ENCODE assay signal across 13 cellular contexts in genomic region chr12:75720807-75721206, GRCh38.
DNase-seq lines count a peak whose midpoint lies in the region; TF ChIP-seq lines count a peak whose summit lies in the region.
"Had no signal": no experiment of that assay in that cellular context is flagged by ENCODE, and none has a peak within 500 bp of the region (broad histone marks: within the 10 kb centered on the region; RNA-seq: fewer than 3 reads in every experiment).

No MANE protein-coding gene starts in this region.

- peak overlapping the region; percentile 0; the same call in 1 of the 2 replicates for H2AFZ ChIP-seq in Karpas-422 (ENCODE audit: low read length)
- peak overlapping the region; percentile 26 for H2AFZ ChIP-seq in parathyroid adenoma

- H3K27me3 ChIP-seq in Karpas-422 (ENCODE audit: low read length) = no peaks in the 10 kb centered on the region
- no peaks in the 10 kb centered on the region for H3K27me3 ChIP-seq in parathyroid adenoma (ENCODE audit: control insufficient read depth, insufficient read depth, low read length)
- H3K27me3 ChIP-seq in adrenal gland = no peaks in the 10 kb centered on the region
- H3K27me3 ChIP-seq: cardiac muscle cell had no signal

- H3K36me3 Mint-ChIP-seq in activated naive CD4-positive, alpha-beta T cell treated with anti-CD3 and anti-CD28 coated beads for 36 hours (ENCODE audit: low read depth) = no peaks in the 10 kb centered on the region
- H3K36me3 Mint-ChIP-seq: T-cell had no signal

- no peaks in the 10 kb centered on the region for H4K20me1 ChIP-seq in Karpas-422 (ENCODE audit: insufficient read depth, low read depth, low read length)

- peak overlapping the region; percentile 45 for H3K4me2 ChIP-seq in Karpas-422 (ENCODE audit: low read depth, low read length, poor library complexity, severe bottlenecking)
- peak overlapping the region; percentile 53 for H3K4me2 ChIP-seq in parathyroid adenoma (ENCODE audit: low read length)

- H3K27me3 Mint-ChIP-seq in activated naive CD4-positive, alpha-beta T cell treated with anti-CD3 and anti-CD28 coated beads for 36 hours (ENCODE audit: low read depth) = peaks cover 2% of the 10 kb centered on the region

- H3K36me3 ChIP-seq in Karpas-422 (ENCODE audit: insufficient read depth, low read length) (no peaks in the 10 kb centered on the region), parathyroid adenoma (ENCODE audit: control insufficient read depth, insufficient read depth, low read length) (no peaks in the 10 kb centered on the region), adrenal gland (replicated peaks in 1 of 2) (no peaks in the 10 kb centered on the region)
- H3K36me3 ChIP-seq: cardiac muscle cell had no signal

- CTCF ChIA-PET in activated naive CD4-positive, alpha-beta T cell treated with anti-CD3 and anti-CD28 coated beads for 36 hours (lab: Charles Lee) = interaction anchor here (1.0 kb wide), 1 partner anchor 193 kb away, joined by 3 read pairs; no protein-coding TSS in a partner anchor

- H3K4me3 ChIP-seq in Karpas-422 (ENCODE audit: low read length) = no peak overlapping the region
- H3K4me3 ChIP-seq in parathyroid adenoma (ENCODE audit: low read depth, low read length) = peak overlapping the region; percentile 36
- no peak overlapping the region for H3K4me3 ChIP-seq in adrenal gland
- H3K4me3 ChIP-seq: cardiac muscle cell, lung had no signal

- H3K9me3 ChIP-seq in Karpas-422 (ENCODE audit: low read length) (no peaks in the 10 kb centered on the region), parathyroid adenoma (ENCODE audit: control insufficient read depth, low read length) (no peaks in the 10 kb centered on the region), adrenal gland (replicated peaks in 1 of 3) (no peaks in the 10 kb centered on the region)

- H3K27ac ChIP-seq in Karpas-422 (ENCODE audit: low read length) = no peak overlapping the region; the same call in 1 of the 2 replicates
- peak overlapping the region; percentile 51 for H3K27ac ChIP-seq in cingulate gyrus (ENCODE audit: low read depth, low read length)
- H3K27ac ChIP-seq in parathyroid adenoma = peak overlapping the region; percentile 34
- no peak overlapping the region for H3K27ac ChIP-seq in adrenal gland

- no peaks in the 10 kb centered on the region for H3K9me3 Mint-ChIP-seq in activated naive CD4-positive, alpha-beta T cell treated with anti-CD3 and anti-CD28 coated beads for 36 hours
- H3K9me3 Mint-ChIP-seq: T-cell had no signal

- DNase-seq in Karpas-422 (no peak), NCI-H345 (lab: John Stamatoyannopoulos, UW) (peak; percentile 67), CD1c-positive myeloid dendritic cell (ENCODE audit: extremely low spot score) (no peak), kidney tubule cell (ENCODE audit: low spot score) (no peak), adrenal gland (no peak)
- no peak for DNase-seq in activated naive CD4-positive, alpha-beta T cell treated with anti-CD3 and anti-CD28 coated beads for 36 hours
- DNase-seq: HCEC 1CT, NCI-H1930, T-cell had no signal

- H3K9ac ChIP-seq in Karpas-422 (ENCODE audit: low read length) (peak overlapping the region; percentile 13; the same call in 1 of the 2 replicates), parathyroid adenoma (no peak overlapping the region)

- no peak overlapping the region for H3K4me3 Mint-ChIP-seq in activated naive CD4-positive, alpha-beta T cell treated with anti-CD3 and anti-CD28 coated beads for 36 hours
- H3K4me3 Mint-ChIP-seq: T-cell had no signal

- intact Hi-C loops in activated naive CD4-positive, alpha-beta T cell treated with anti-CD3 and anti-CD28 coated beads for 36 hours (cut with micrococcal nuclease) = loop anchor here (5.0 kb wide), 1 partner anchor 64 kb away; no protein-coding TSS in a partner anchor
- intact Hi-C loops in adrenal gland (cut with DNase I) = no loop called here

- H3K79me2 ChIP-seq in Karpas-422 (ENCODE audit: low read length) (no peaks in the 10 kb centered on the region), parathyroid adenoma (no peaks in the 10 kb centered on the region)

- TF ChIP-seq POLR2A in adrenal gland (IDR thresholded peaks at IDR 0.05) = no peak

- 50 to 61% (median 56%) methylated on average over 4 of the region's 4 CpGs for WGBS in adrenal gland, 4 donors

- H3K4me1 ChIP-seq in Karpas-422 (ENCODE audit: low read length) (peaks cover 38% of the 10 kb centered on the region), parathyroid adenoma (peaks cover 29% of the 10 kb centered on the region), adrenal gland (replicated peaks in 1 of 2) (peaks cover 29 to 38% of the 10 kb centered on the region in 2 donors)

- TF ChIP-seq CTCF in parathyroid adenoma (IDR thresholded peaks at IDR 0.05) (no peak), adrenal gland (IDR thresholded peaks at IDR 0.05) (no peak)

- no peaks in the 10 kb centered on the region for H3K9me2 ChIP-seq in Karpas-422 (replicated peaks; ENCODE audit: insufficient read depth, low read length)

- H3K4me1 Mint-ChIP-seq in activated naive CD4-positive, alpha-beta T cell treated with anti-CD3 and anti-CD28 coated beads for 36 hours (ENCODE audit: low read depth) = peaks cover 15% of the 10 kb centered on the region

- no peak overlapping the region for H3K27ac Mint-ChIP-seq in activated naive CD4-positive, alpha-beta T cell treated with anti-CD3 and anti-CD28 coated beads for 36 hours

Comparison
In these comparisons a context has a peak if more than half of its experiments do, and no peak if none do; other contexts are left out.
1. H3K27ac ChIP-seq: peak in cingulate gyrus (single experiment) and parathyroid adenoma (single experiment); none in Karpas-422 (single experiment) and adrenal gland (0 of 5).